Comparison of ENCODE assay signal across 21 cellular contexts in genomic region chr6:163937071-163937470, GRCh38.
DNase-seq lines count a peak whose midpoint lies in the region; ATAC-seq and TF ChIP-seq lines count a peak whose summit lies in the region.
"Had no signal": no experiment of that assay in that cellular context is flagged by ENCODE, and none has a peak within 500 bp of the region (broad histone marks: within the 10 kb centered on the region; RNA-seq: fewer than 3 reads in every experiment).

No MANE protein-coding gene starts in this region.

- CTCF ChIA-PET in HEK293 (lab: Yijun Ruan, JAX) = interaction anchor here (1.3 kb wide), 1 partner anchor 10 kb away, joined by 3 read pairs; no protein-coding TSS in a partner anchor

- POLR2A ChIA-PET in HEK293 (lab: Yijun Ruan, JAX) = no interaction called here

- H3K36me3 ChIP-seq in HEK293 (ENCODE audit: control insufficient read depth in 2 of 2, insufficient read depth in 1 of 2, low read length in 2 of 2) = no peaks in the 10 kb centered on the region
- H3K36me3 ChIP-seq: BE2C; BLaER1 treated with 17β-estradiol and CSF1 and Interleukin-3, amounts not matched to agents 10 nM and 100 nM had no signal

- H3K9me3 ChIP-seq in HEK293 (ENCODE audit: control insufficient read depth, insufficient read depth, low read depth, low read length) = no peaks in the 10 kb centered on the region
- H3K9me3 ChIP-seq: A549; BE2C; BLaER1 treated with 17β-estradiol and CSF1 and Interleukin-3, amounts not matched to agents 10 nM and 100 nM had no signal

- H3K4me3 ChIP-seq in HEK293 (ENCODE audit: low read depth, low read length) = no peak overlapping the region
- H3K4me3 ChIP-seq in choroid plexus epithelial cell (ENCODE audit: low read depth, low read length) = no peak overlapping the region
- H3K4me3 ChIP-seq: A549; BLaER1 treated with 17β-estradiol and CSF1 and Interleukin-3, amounts not matched to agents 10 nM and 100 nM had no signal

- H3K4me1 ChIP-seq in HEK293 (ENCODE audit: control insufficient read depth, insufficient read depth, low read length) = no peaks in the 10 kb centered on the region
- H3K4me1 ChIP-seq: A549, BE2C had no signal

- DNase-seq in choroid plexus epithelial cell (ENCODE audit: low read depth) = peak; percentile 23
- peak; percentile 10 for DNase-seq in kidney glomerular epithelial cell (lab: John Stamatoyannopoulos, UW)
- no peak for DNase-seq in NK-92 (lab: John Stamatoyannopoulos, UW; ENCODE audit: unreplicated experiment)
- DNase-seq in activated naive CD4-positive, alpha-beta T cell treated with Interleukin-2 at 50 U/mL for 16 hours = no peak
- DNase-seq: 8988T; ACHN; AML-193; BE2C; CD4-positive, alpha-beta T cell; CD8-positive, alpha-beta memory T cell; DMS 273 treated with DMSO at 0.1 percent for 48 hours; DMS53; DMS79 treated with DMSO at 0.1 percent for 48 hours; GF-D8; GOT3; H7; HCEC 1CT had no signal

- ATAC-seq in HG02885 (IDR thresholded peaks at IDR 0.05; ENCODE audit: poor library complexity, unreplicated experiment) = no peak
- ATAC-seq: A549 had no signal

- no peak for TF ChIP-seq CTCF in HEK293 (tag by site-specific recombination; IDR thresholded peaks at IDR 0.05)
- no peak for TF ChIP-seq CTCF in choroid plexus epithelial cell (conservative IDR thresholded peaks at IDR 0.05; ENCODE audit: low read depth, low read length)

- H3K27ac ChIP-seq in HEK293 (ENCODE audit: extremely low read depth, low read depth, low read length) = no peak overlapping the region
- H3K27ac ChIP-seq: A549; BLaER1 treated with 17β-estradiol and CSF1 and Interleukin-3, amounts not matched to agents 10 nM and 100 nM had no signal

TF ChIP-seq in HEK293, 187 proteins besides CTCF, POLR2A, EP300 and RAD21:
- TF ChIP-seq ZBTB1 (tag by site-specific recombination; IDR thresholded peaks at IDR 0.05) = no peak
- peak; percentile 83; the same call in 1 of the 2 replicates for TF ChIP-seq TRIM28 (IDR thresholded peaks at IDR 0.05; ENCODE audit: borderline replicate concordance, low read length)

Comparison
In these comparisons a context has a peak if more than half of its experiments do, and no peak if none do; other contexts are left out.
1. DNase-seq: peak in choroid plexus epithelial cell (single experiment) and kidney glomerular epithelial cell (single experiment); none in NK-92 (single experiment) and activated naive CD4-positive, alpha-beta T cell treated with Interleukin-2 at 50 U/mL for 16 hours (single experiment).